ENCODE assay signal across 8 cellular contexts in genomic region chrX:41923925-41924693, GRCh38. TPM values are rescaled to one million over a fixed set of nuclear protein-coding genes. Genes with fewer than 3 reads are reported as not detected.
DNase-seq lines count a peak whose midpoint lies in the region; ATAC-seq and TF ChIP-seq lines count a peak whose summit lies in the region.

No MANE protein-coding gene starts in this region.

- peak overlapping the region; percentile 24 for H3K27ac ChIP-seq in caudate nucleus (ENCODE audit: low read depth, low read length)

- H3K4me3 ChIP-seq in Jurkat, Clone E6-1 (ENCODE audit: low read length), result peak overlapping the region; percentile 70
- peak overlapping the region; percentile 60 for H3K4me3 ChIP-seq in kidney epithelial cell (ENCODE audit: low read depth, low read length)

- DNase-seq in DMS 273 (lab: John Stamatoyannopoulos, UW; ENCODE audit: unreplicated experiment) (peak; percentile 62), SK-N-DZ (ENCODE audit: low spot score) (peak; percentile 59), caudate nucleus (lab: John Stamatoyannopoulos, UW) (peak in 39 of 61 donors; percentile 0 to 65 (median 13)), kidney epithelial cell (ENCODE audit: low read depth) (no peak)
- peak; percentile 61 for DNase-seq in Jurkat, Clone E6-1 (ENCODE audit: low read depth, low spot score)
- peak; percentile 32 to 33 for DNase-seq in stimulated activated CD4-positive, alpha-beta T cell treated with anti-CD3 and anti-CD28 coated beads, Interleukin-2, amount 100 ng/mL, for 24 hours

- TF ChIP-seq CTCF in kidney epithelial cell (IDR thresholded peaks at IDR 0.05; ENCODE audit: insufficient read depth, low read length, poor library complexity, severe bottlenecking), result peak; percentile 17

- no peaks in the 10 kb centered on the region for H3K27me3 ChIP-seq in kidney epithelial cell (ENCODE audit: control insufficient read depth, insufficient read depth, low read length)

- ATAC-seq in GM18520 (IDR thresholded peaks at IDR 0.05; ENCODE audit: unreplicated experiment) (no peak), GM18511 (IDR thresholded peaks at IDR 0.05; ENCODE audit: unreplicated experiment) (no peak)

- H3K36me3 ChIP-seq in kidney epithelial cell (ENCODE audit: control insufficient read depth, insufficient read depth, low read length), result no peaks in the 10 kb centered on the region

RNA-seq across cellular contexts. Expression of gene CASK, which starts 0.8 kb away (rescaled TPM):
- 13.4 TPM for polyA plus RNA-seq in Jurkat, Clone E6-1 (2012; ENCODE audit: insufficient read depth, insufficient read length)
- polyA plus RNA-seq in SK-N-DZ (2014; cell fraction: cytosol; rRNA removed), result 20.8 and 37.0 TPM in 2 replicates
- polyA plus RNA-seq in SK-N-DZ (2014; cell fraction: nucleus; rRNA removed), result 16.3 and 30.5 TPM in 2 replicates
- total RNA-seq in kidney epithelial cell, result 45.5 and 69.1 TPM in 2 replicates
